ENCODE assay signal across 8 cellular contexts in genomic region chr1:67700692-67701410, GRCh38. TPM values are rescaled to one million over a fixed set of nuclear protein-coding genes. Genes with fewer than 3 reads are reported as not detected.
DNase-seq lines count a peak whose midpoint lies in the region; ATAC-seq, FAIRE-seq and TF ChIP-seq lines count a peak whose summit lies in the region.

No MANE protein-coding gene starts in this region.

- peak overlapping the region; percentile 70 for H3K27ac Mint-ChIP-seq in mesothelial cell of epicardium

- H3K4me1 Mint-ChIP-seq in mesothelial cell of epicardium = peaks cover 29% of the 10 kb centered on the region

- no peak overlapping the region for H3K4me3 Mint-ChIP-seq in mesothelial cell of epicardium

- H3K9me3 Mint-ChIP-seq in mesothelial cell of epicardium = no peaks in the 10 kb centered on the region

- peak; percentile 88 for FAIRE-seq in HTR-8/SVneo (lab: Jason Lieb, UNC)

- TF ChIP-seq CTCF in mesothelial cell of epicardium (IDR thresholded peaks at IDR 0.05; ENCODE audit: unreplicated experiment) = no peak

- H3K27me3 Mint-ChIP-seq in mesothelial cell of epicardium (ENCODE audit: low read depth) = no peaks in the 10 kb centered on the region

- DNase-seq in NCI-H2227 (lab: John Stamatoyannopoulos, UW; ENCODE audit: unreplicated experiment) = peak; percentile 5
- no peak for DNase-seq in NCI-H2227 treated with DMSO at 0.1 percent for 48 hours (lab: John Stamatoyannopoulos, UW)
- DNase-seq in HTR-8/SVneo (ENCODE audit: insufficient read length, low spot score) = no peak
- DNase-seq in amniotic epithelial cell (ENCODE audit: low read depth) = peak; percentile 85
- DNase-seq in mesothelial cell of epicardium (ENCODE audit: low spot score in 2 of 2, unreplicated experiment in 2 of 2) = no peak
- DNase-seq in NCI-H2081 (lab: John Stamatoyannopoulos, UW) = no peak

- ATAC-seq in GM18517 (IDR thresholded peaks at IDR 0.05; ENCODE audit: unreplicated experiment) (no peak), HG03025 (IDR thresholded peaks at IDR 0.05; ENCODE audit: low FRiP score, unreplicated experiment) (no peak)

- peaks cover 5% of the 10 kb centered on the region for H3K36me3 Mint-ChIP-seq in mesothelial cell of epicardium

RNA-seq across cellular contexts. Expression of gene GADD45A, which starts 15.8 kb away (rescaled TPM):
- total RNA-seq in mesothelial cell of epicardium = 74.2 to 80.2 TPM (median 77.7 TPM) in 3 replicates

Comparison
In these comparisons a context has a peak if more than half of its experiments do, and no peak if none do; other contexts are left out.
1. DNase-seq: peak in NCI-H2227 (single experiment) and amniotic epithelial cell (single experiment); none in NCI-H2227 treated with DMSO at 0.1 percent for 48 hours (single experiment), HTR-8/SVneo (single experiment), mesothelial cell of epicardium (0 of 2) and NCI-H2081 (0 of 2).